8 cellular contexts compared by ENCODE assay signal in genomic region chr1:23369335-23370013, GRCh38. TPM values are rescaled to one million over a fixed set of nuclear protein-coding genes. Genes with fewer than 3 reads are reported as not detected.
DNase-seq lines count a peak whose midpoint lies in the region; ATAC-seq and TF ChIP-seq lines count a peak whose summit lies in the region.

TSS of gene ZNF436 (minus strand) at chr1:23369836. CDS start at chr1:23368005, 1,831 bp downstream.

- H3K4me3 Mint-ChIP-seq in T-helper 1 cell treated with Interleukin-12 subunit alpha and Interleukin-12 subunit beta and Interleukin-4 antibody, amounts not matched to agents 30 μg/mL and 1 μg/mL, for 36 hours: peak within 1 kb of the TSS; percentile 97
- peak within 1 kb of the TSS; percentile 89 to 100 (median 99) for H3K4me3 Mint-ChIP-seq in brain

- peak within 1 kb of the TSS; percentile 98 for H3K27ac Mint-ChIP-seq in T-helper 1 cell treated with Interleukin-12 subunit alpha and Interleukin-12 subunit beta and Interleukin-4 antibody, amounts not matched to agents 30 μg/mL and 1 μg/mL, for 36 hours
- H3K27ac Mint-ChIP-seq in brain: peak within 1 kb of the TSS; percentile 99 to 100 (median 99)

- H3K9me3 ChIP-seq in ES-I3 (ENCODE audit: control insufficient read depth, insufficient read depth, low read length): no peaks in the 10 kb centered on the region

- H3K9me3 Mint-ChIP-seq in T-helper 1 cell treated with Interleukin-12 subunit alpha and Interleukin-12 subunit beta and Interleukin-4 antibody, amounts not matched to agents 30 μg/mL and 1 μg/mL, for 36 hours: peaks cover 19% of the 10 kb centered on the region
- peaks cover 27 to 37% (median 33%) of the 10 kb centered on the region in 5 experiments for H3K9me3 Mint-ChIP-seq in brain

- H3K36me3 ChIP-seq in ES-I3 (ENCODE audit: insufficient read depth, low read length): no peaks in the 10 kb centered on the region

- H3K9ac ChIP-seq in ES-I3 (ENCODE audit: low read depth, low read length): peak within 1 kb of the TSS; percentile 95

- peaks cover 31% of the 10 kb centered on the region for H3K4me1 ChIP-seq in ES-I3 (ENCODE audit: insufficient read depth, low read length)

- H3K36me3 Mint-ChIP-seq in T-helper 1 cell treated with Interleukin-12 subunit alpha and Interleukin-12 subunit beta and Interleukin-4 antibody, amounts not matched to agents 30 μg/mL and 1 μg/mL, for 36 hours (ENCODE audit: low read depth): peaks cover 26% of the 10 kb centered on the region
- peaks cover 50% of the 10 kb centered on the region for H3K36me3 Mint-ChIP-seq in brain

- peak in 1 of 2 experiments; percentile 1 for TF ChIP-seq CTCF in brain (conservative IDR thresholded peaks at IDR 0.05)

- DNase-seq in NCI-H128 (lab: John Stamatoyannopoulos, UW; ENCODE audit: unreplicated experiment) (peak; percentile 99), hypothalamus (lab: John Stamatoyannopoulos, UW) (peak in 41 of 51 donors; percentile 18 to 81 (median 50)), pulmonary artery endothelial cell (ENCODE audit: low read depth, low spot score) (peak; percentile 67), 8988T (no peak)

- peaks cover 34% of the 10 kb centered on the region for H3K4me1 Mint-ChIP-seq in T-helper 1 cell treated with Interleukin-12 subunit alpha and Interleukin-12 subunit beta and Interleukin-4 antibody, amounts not matched to agents 30 μg/mL and 1 μg/mL, for 36 hours (ENCODE audit: low read depth)
- H3K4me1 Mint-ChIP-seq in brain: peaks cover 71% of the 10 kb centered on the region

- ATAC-seq in GM21786 (IDR thresholded peaks at IDR 0.05; ENCODE audit: unreplicated experiment): no peak

- no peaks in the 10 kb centered on the region for H3K27me3 Mint-ChIP-seq in T-helper 1 cell treated with Interleukin-12 subunit alpha and Interleukin-12 subunit beta and Interleukin-4 antibody, amounts not matched to agents 30 μg/mL and 1 μg/mL, for 36 hours (ENCODE audit: low read depth)
- H3K27me3 Mint-ChIP-seq in brain: peaks cover 14% of the 10 kb centered on the region

RNA-seq across cellular contexts. Expression of gene ZNF436, which starts in this region (rescaled TPM):
- polyA plus RNA-seq in brain (ENCODE audit: insufficient read depth, low read depth, low replicate concordance): 12.2 TPM
- total RNA-seq in pulmonary artery endothelial cell: 15.2 and 21.1 TPM in 2 replicates
